Comparison of ENCODE assay signal across 17 cellular contexts in genomic region chr21:15327637-15328265, GRCh38.
A peak's percentile ranks its signal among the peaks of the same experiment; 100 is the strongest.
DNase-seq lines count a peak whose midpoint lies in the region; ATAC-seq, FAIRE-seq and TF ChIP-seq lines count a peak whose summit lies in the region.
"Had no signal": no experiment of that assay in that cellular context is flagged by ENCODE, and none has a peak within 500 bp of the region (broad histone marks: within the 10 kb centered on the region; RNA-seq: fewer than 3 reads in every experiment).

No MANE protein-coding gene starts in this region.

- intact Hi-C loops in Right ventricle myocardium superior (cut with DNase I) = no loop called here
- intact Hi-C loops in left ventricle myocardium inferior (cut with micrococcal nuclease) = no loop called here
- intact Hi-C loops in mammary epithelial cell (cut with micrococcal nuclease) = no loop called here

- H3K4me2 ChIP-seq in DND-41 (ENCODE audit: insufficient read depth, low read length) (no peak overlapping the region), neuronal stem cell (ENCODE audit: insufficient read depth, low read length, poor library complexity, severe bottlenecking) (no peak overlapping the region), mammary epithelial cell (ENCODE audit: insufficient read depth, low read depth, low read length) (no peak overlapping the region)

- TF ChIP-seq CTCF in left ventricle myocardium inferior (IDR thresholded peaks at IDR 0.05; ENCODE audit: borderline replicate concordance) = no peak
- TF ChIP-seq CTCF in DND-41 (IDR thresholded peaks at IDR 0.05; ENCODE audit: borderline replicate concordance, extremely low read depth, low read length, poor library complexity, severe bottlenecking) = no peak
- no peak for TF ChIP-seq CTCF in mammary epithelial cell (conservative IDR thresholded peaks at IDR 0.05 in 1 of 2, IDR thresholded peaks at IDR 0.05 in 1 of 2; ENCODE audit: extremely low read depth in 1 of 2, insufficient read depth in 1 of 2, low read depth in 1 of 2, low read length in 2 of 2)

- H2BK12ac ChIP-seq in neuronal stem cell (ENCODE audit: low read length) = peak overlapping the region; percentile 93

- no peak overlapping the region for H3K4me3 ChIP-seq in left ventricle myocardium inferior
- H3K4me3 ChIP-seq in DND-41 (ENCODE audit: low read depth in 1 of 2, low read length in 2 of 2) = no peak overlapping the region
- peak overlapping the region in 1 of 2 donors; percentile 30 for H3K4me3 ChIP-seq in neuronal stem cell (ENCODE audit: low read length in 2 of 2)
- no peak overlapping the region for H3K4me3 ChIP-seq in mammary epithelial cell (replicated peaks in 1 of 3; ENCODE audit: insufficient read depth in 1 of 3, low read depth in 2 of 3, low read length in 3 of 3)

- TF ChIP-seq POLR2A in GM12891 (IDR thresholded peaks at IDR 0.05; ENCODE audit: low read depth, low read length) = no peak

- in situ Hi-C loops in mammary epithelial cell (cut with MboI; ENCODE audit: low sequenced_read_pairs in 2 of 2) = no loop called here

- H3K4ac ChIP-seq in neuronal stem cell (ENCODE audit: low read length) = no peak overlapping the region

- CTCF ChIA-PET in mammary epithelial cell (lab: Charles Lee; ENCODE audit: low non-redundant PET) = no interaction called here

- H3K9ac ChIP-seq in DND-41 (ENCODE audit: low read depth, low read length) = no peak overlapping the region
- no peak overlapping the region for H3K9ac ChIP-seq in neuronal stem cell (ENCODE audit: low read depth, low read length, poor library complexity)
- no peak overlapping the region for H3K9ac ChIP-seq in mammary epithelial cell (ENCODE audit: insufficient read depth, low read length)

- dilution Hi-C loops in mammary epithelial cell (cut with HindIII; ENCODE audit: low sequenced_read_pairs) = no loop called here

- H3K9me3 ChIP-seq in left ventricle myocardium inferior (replicated peaks) = no peaks in the 10 kb centered on the region
- H3K9me3 ChIP-seq in DND-41 (ENCODE audit: insufficient read depth, low read length, severe bottlenecking) = peaks cover 18% of the 10 kb centered on the region
- peaks cover 0 to 9% of the 10 kb centered on the region in 2 donors for H3K9me3 ChIP-seq in neuronal stem cell (replicated peaks in 1 of 2; ENCODE audit: control insufficient read depth in 2 of 2, insufficient read depth in 1 of 2, low read depth in 1 of 2, low read length in 2 of 2)
- no peaks in the 10 kb centered on the region for H3K9me3 ChIP-seq in mammary epithelial cell (replicated peaks; ENCODE audit: insufficient read depth, low read length)

- H3K27ac ChIP-seq in left ventricle myocardium inferior (replicated peaks) (no peak overlapping the region), DND-41 (ENCODE audit: low read length) (no peak overlapping the region), neuronal stem cell (replicated peaks; ENCODE audit: low read length) (no peak overlapping the region), mammary epithelial cell (ENCODE audit: insufficient read depth, low read depth, low read length) (no peak overlapping the region)
- H3K27ac ChIP-seq: 22Rv1 had no signal

- no peaks in the 10 kb centered on the region for H3K79me2 ChIP-seq in DND-41 (ENCODE audit: insufficient read depth, low read length)
- no peaks in the 10 kb centered on the region for H3K79me2 ChIP-seq in mammary epithelial cell (ENCODE audit: insufficient read depth, low read length)

- no peak overlapping the region for H2BK5ac ChIP-seq in neuronal stem cell (ENCODE audit: low read length)

- DNase-seq in Right ventricle myocardium superior (no peak), left ventricle myocardium inferior (no peak), DND-41 (no peak), left lobe of liver (ENCODE audit: low spot score) (no peak), neuronal stem cell (ENCODE audit: low spot score) (no peak), mammary epithelial cell (no peak), GF-D8 (lab: John Stamatoyannopoulos, UW) (no peak), GM12891 (ENCODE audit: insufficient read length, low spot score) (no peak)
- DNase-seq: CD8-positive, alpha-beta T cell; COR-L47; DMS153; DMS79 treated with DMSO at 0.1 percent for 48 hours; GDM1; HCEC 1CT; HFFc6 had no signal

- no peak overlapping the region for H2BK15ac ChIP-seq in neuronal stem cell (ENCODE audit: low read length)

- H3K79me1 ChIP-seq in neuronal stem cell (ENCODE audit: low read depth, low read length) = no peaks in the 10 kb centered on the region

- H3K14ac ChIP-seq in neuronal stem cell (ENCODE audit: low read length) = no peak overlapping the region

- H2AFZ ChIP-seq in DND-41 (ENCODE audit: low read depth, low read length) = 0 out of 2 replicates have a peak overlapping the region, but pooled peaks have one; percentile 49
- H2AFZ ChIP-seq in neuronal stem cell (ENCODE audit: low read length) = no peak overlapping the region
- no peak overlapping the region for H2AFZ ChIP-seq in mammary epithelial cell (ENCODE audit: low read depth, low read length)

- H3K36me3 ChIP-seq in left ventricle myocardium inferior (no peaks in the 10 kb centered on the region), DND-41 (ENCODE audit: insufficient read depth, low read length) (no peaks in the 10 kb centered on the region; the same call in 1 of the 2 replicates), neuronal stem cell (replicated peaks in 1 of 2; ENCODE audit: control insufficient read depth in 2 of 2, insufficient read depth in 2 of 2, low read length in 2 of 2) (no peaks in the 10 kb centered on the region), mammary epithelial cell (ENCODE audit: insufficient read depth, low read length) (no peaks in the 10 kb centered on the region)

- H4K91ac ChIP-seq in neuronal stem cell (ENCODE audit: low read depth, low read length, poor library complexity) = no peak overlapping the region

- peak overlapping the region; percentile 70 for H3K18ac ChIP-seq in neuronal stem cell (ENCODE audit: low read length)

- no peak overlapping the region for H4K8ac ChIP-seq in neuronal stem cell (ENCODE audit: low read depth, low read length)

- BruUV-seq in mammary epithelial cell (replicated peaks; lab: Mats Ljungman, UMichigan) = no TSS peak

- ATAC-seq in Right ventricle myocardium superior (ENCODE audit: poor library complexity) (peak; percentile 65), DND-41 (ENCODE audit: insufficient read depth, low read depth) (no peak), left lobe of liver (peak; percentile 23)
- ATAC-seq: CD8-positive, alpha-beta T cell had no signal

- no peak for FAIRE-seq in GM12891 (lab: Jason Lieb, UNC)
- FAIRE-seq: D721Med had no signal

- H4K20me1 ChIP-seq in DND-41 (ENCODE audit: insufficient read depth, low read length) (no peaks in the 10 kb centered on the region), mammary epithelial cell (ENCODE audit: insufficient read depth, low read length) (no peaks in the 10 kb centered on the region)

- WGBS in neuronal stem cell (ENCODE audit: extremely low coverage in 2 of 2, insufficient read length in 2 of 2, insufficient replicate concordance in 1 of 2), 2 donors = no CpG with 5 or more reads among the region's 2 CpGs
- 96% methylated on average over 2 of the region's 2 CpGs for WGBS in mammary epithelial cell (ENCODE audit: low coverage, missing lambda C conversion rate)

- peaks cover 5% of the 10 kb centered on the region for H3K4me1 ChIP-seq in left ventricle myocardium inferior
- no peaks in the 10 kb centered on the region for H3K4me1 ChIP-seq in DND-41 (ENCODE audit: insufficient read depth, low read length)
- H3K4me1 ChIP-seq in neuronal stem cell (ENCODE audit: control insufficient read depth in 2 of 2, insufficient read depth in 1 of 2, low read depth in 1 of 2, low read length in 2 of 2) = peaks cover 4 to 21% of the 10 kb centered on the region in 2 donors
- no peaks in the 10 kb centered on the region for H3K4me1 ChIP-seq in mammary epithelial cell (ENCODE audit: insufficient read depth, low read length)

- H2BK120ac ChIP-seq in neuronal stem cell (ENCODE audit: low read depth, low read length) = no peak overlapping the region

- H3K27me3 ChIP-seq in left ventricle myocardium inferior (ENCODE audit: low read depth) (no peaks in the 10 kb centered on the region), DND-41 (ENCODE audit: insufficient read depth, low read length, poor library complexity) (no peaks in the 10 kb centered on the region), neuronal stem cell (ENCODE audit: control insufficient read depth in 3 of 3, insufficient read depth in 3 of 3, low read depth in 1 of 3, low read length in 3 of 3) (no peaks in the 10 kb centered on the region), mammary epithelial cell (ENCODE audit: insufficient read depth, low read length) (no peaks in the 10 kb centered on the region)

- no peak overlapping the region for H3K23ac ChIP-seq in neuronal stem cell (ENCODE audit: low read depth, low read length, poor library complexity)

- peak overlapping the region; percentile 40 for H2AK5ac ChIP-seq in neuronal stem cell (ENCODE audit: low read depth, low read length)

TF ChIP-seq in GM12891, 5 proteins besides CTCF, POLR2A, EP300 and RAD21:
- TF ChIP-seq POU2F2 (IDR thresholded peaks at IDR 0.05; ENCODE audit: low read depth, low read length) = no peak
- no peak for TF ChIP-seq PAX5 (IDR thresholded peaks at IDR 0.05; ENCODE audit: insufficient read depth, low read length, severe bottlenecking)
- TF ChIP-seq TAF1 (IDR thresholded peaks at IDR 0.05; ENCODE audit: low read depth, low read length) = no peak
- no peak for TF ChIP-seq POLR2AphosphoS5 (IDR thresholded peaks at IDR 0.05; ENCODE audit: low read depth, low read length)
